ENCODE assay signal across 24 cellular contexts in genomic region chr7:132178393-132178765, GRCh38.
"Had no signal": no experiment of that assay in that cellular context is flagged by ENCODE, and none has a peak within 500 bp of the region (broad histone marks: within the 10 kb centered on the region; RNA-seq: fewer than 3 reads in every experiment).

No MANE protein-coding gene starts in this region.

- H3K27me3 ChIP-seq: brain microvascular endothelial cell, cardiac muscle cell had no signal

- H3K27me3 Mint-ChIP-seq: activated CD4-positive, alpha-beta memory T cell treated with anti-CD3 and anti-CD28 coated beads, Interleukin-2, amount 10 ng/mL, durations not matched to agents 7 days and 5 days; activated naive CD8-positive, alpha-beta T cell; activated T-helper 17 cell treated with anti-CD3 and anti-CD28 coated beads, Interleukin-2, amount 50 U/mL, for 72 hours had no signal

- H3K36me3 Mint-ChIP-seq: activated naive CD8-positive, alpha-beta T cell had no signal

- H3K4me3 Mint-ChIP-seq: activated CD4-positive, alpha-beta memory T cell treated with anti-CD3 and anti-CD28 coated beads, Interleukin-2, amount 10 ng/mL, durations not matched to agents 7 days and 5 days; activated CD4-positive, alpha-beta T cell treated with anti-CD3 and anti-CD28 coated beads for 36 hours; activated naive CD4-positive, alpha-beta T cell treated with anti-CD3 and anti-CD28 coated beads for 36 hours; activated naive CD8-positive, alpha-beta T cell; activated T-helper 17 cell treated with anti-CD3 and anti-CD28 coated beads, Interleukin-2, amount 50 U/mL, for 72 hours had no signal

- DNase-seq: activated CD4-positive, alpha-beta memory T cell treated with anti-CD3 and anti-CD28 coated beads, Interleukin-2, amount 10 ng/mL, durations not matched to agents 7 days and 5 days; activated CD4-positive, alpha-beta T cell treated with anti-CD3 and anti-CD28 coated beads for 36 hours; activated CD4-positive, alpha-beta T cell treated with anti-CD3 and anti-CD28 coated beads, Interleukin-2, amount 50 U/mL, for 1 hour; activated gamma-delta T cell; activated naive CD4-positive, alpha-beta T cell treated with anti-CD3 and anti-CD28 coated beads for 36 hours; activated T-cell treated with anti-CD3 and anti-CD28 coated beads for 4 hours; activated T-cell treated with anti-CD3 and anti-CD28 coated beads, Interleukin-2, amount 50 U/mL, for 48 hours; amygdala; brain microvascular endothelial cell; Kasumi-1; KBM-7; NCI-H1105 treated with DMSO at 0.1 percent for 48 hours; NCI-H1436 treated with DMSO at 0.1 percent for 48 hours; NCI-H187; NCI-H2081; NCI-H510A treated with DMSO at 0.1 percent for 48 hours; NCI-H69; SHP77; T-helper 2 cell; T1000; WERI-Rb-1 had no signal

- ATAC-seq: activated CD4-positive, alpha-beta T cell treated with anti-CD3 and anti-CD28 coated beads for 36 hours; activated T-helper 17 cell treated with anti-CD3 and anti-CD28 coated beads, Interleukin-2, amount 50 U/mL, for 72 hours had no signal

- H3K27ac ChIP-seq: brain microvascular endothelial cell, cardiac muscle cell, WERI-Rb-1 had no signal

- H3K36me3 ChIP-seq: brain microvascular endothelial cell, WERI-Rb-1 had no signal

- H3K27ac Mint-ChIP-seq: activated CD4-positive, alpha-beta memory T cell treated with anti-CD3 and anti-CD28 coated beads, Interleukin-2, amount 10 ng/mL, durations not matched to agents 7 days and 5 days; activated CD4-positive, alpha-beta T cell treated with anti-CD3 and anti-CD28 coated beads for 36 hours; activated naive CD4-positive, alpha-beta T cell treated with anti-CD3 and anti-CD28 coated beads for 36 hours; activated naive CD8-positive, alpha-beta T cell; activated T-helper 17 cell treated with anti-CD3 and anti-CD28 coated beads, Interleukin-2, amount 50 U/mL, for 72 hours had no signal

- H3K9me3 Mint-ChIP-seq: activated CD4-positive, alpha-beta memory T cell treated with anti-CD3 and anti-CD28 coated beads, Interleukin-2, amount 10 ng/mL, durations not matched to agents 7 days and 5 days; activated naive CD4-positive, alpha-beta T cell treated with anti-CD3 and anti-CD28 coated beads for 36 hours; activated T-helper 17 cell treated with anti-CD3 and anti-CD28 coated beads, Interleukin-2, amount 50 U/mL, for 72 hours had no signal

- H3K4me1 Mint-ChIP-seq: activated CD4-positive, alpha-beta memory T cell treated with anti-CD3 and anti-CD28 coated beads, Interleukin-2, amount 10 ng/mL, durations not matched to agents 7 days and 5 days; activated CD4-positive, alpha-beta T cell treated with anti-CD3 and anti-CD28 coated beads for 36 hours; activated T-helper 17 cell treated with anti-CD3 and anti-CD28 coated beads, Interleukin-2, amount 50 U/mL, for 72 hours had no signal

- H3K4me3 ChIP-seq: cardiac muscle cell had no signal
